ENCODE assay signal across 9 cellular contexts in the genomic region with DNA sequence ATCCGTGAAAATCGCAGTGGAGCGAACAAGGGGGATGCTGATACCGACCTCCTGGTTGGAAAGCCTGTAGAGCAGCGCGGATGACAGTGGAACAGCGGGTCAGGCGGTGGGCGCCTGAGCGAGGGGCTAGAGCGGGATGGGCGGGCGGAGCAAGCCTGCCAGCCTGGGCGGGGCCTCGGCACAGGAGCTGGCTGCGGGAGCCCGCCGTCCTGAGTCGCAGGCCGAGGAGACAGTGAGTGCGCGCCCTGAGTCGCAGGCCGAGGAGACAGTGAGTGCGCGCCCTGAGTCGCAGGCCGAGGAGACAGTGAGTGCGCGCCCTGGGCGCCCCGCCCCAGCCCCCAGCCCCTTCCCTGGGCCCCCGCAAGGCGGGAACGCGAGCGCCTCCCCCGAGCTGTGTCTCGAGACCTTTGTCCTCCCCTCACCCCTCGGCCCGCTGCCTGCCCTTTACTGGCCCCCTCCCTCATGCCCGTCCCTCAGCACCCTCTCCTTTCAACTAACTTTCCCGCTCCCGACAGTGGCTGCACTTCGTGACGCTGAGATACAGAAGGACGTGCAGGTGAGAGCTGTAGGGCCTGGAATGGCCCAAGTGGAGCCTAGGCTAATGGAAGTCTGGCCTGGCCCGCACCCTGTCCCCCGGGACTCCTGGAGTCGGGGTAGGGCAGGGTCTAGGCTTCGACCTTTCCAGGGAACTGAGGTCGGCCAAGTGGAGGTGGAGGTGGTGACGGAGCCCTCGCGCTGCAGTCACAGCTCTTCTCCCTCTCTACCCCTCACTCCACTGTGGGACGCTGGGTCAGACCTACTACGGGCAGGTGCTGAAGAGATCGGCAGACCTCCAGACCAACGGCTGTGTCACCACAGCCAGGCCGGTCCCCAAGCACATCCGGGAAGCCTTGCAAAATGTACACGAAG. TPM values are rescaled to one million over a fixed set of nuclear protein-coding genes. Genes with fewer than 3 reads are reported as not detected.
DNase-seq lines count a peak whose midpoint lies in the region; ATAC-seq and TF ChIP-seq lines count a peak whose summit lies in the region.
"Had no signal": no experiment of that assay in that cellular context is flagged by ENCODE, and none has a peak within 500 bp of the region (broad histone marks: within the 10 kb centered on the region; RNA-seq: fewer than 3 reads in every experiment).

AS3MT (plus strand) TSS at position 181 of the 909 bp plus-strand sequence; CDS start at position 304, 123 bp downstream.

- H3K9me3 ChIP-seq in CD8-positive, alpha-beta memory T cell (ENCODE audit: low read length): no peaks in the 10 kb centered on the region
- H3K9me3 ChIP-seq in parathyroid adenoma (ENCODE audit: control insufficient read depth, low read length): no peaks in the 10 kb centered on the region
- H3K9me3 ChIP-seq: neutrophil had no signal

- no peaks in the 10 kb centered on the region for H3K4me1 ChIP-seq in CD8-positive, alpha-beta memory T cell (ENCODE audit: insufficient read depth, low read length)
- H3K4me1 ChIP-seq in parathyroid adenoma: no peaks in the 10 kb centered on the region

- peaks cover 27 to 34% of the 10 kb centered on the region in 2 donors for H3K27me3 Mint-ChIP-seq in CD8-positive, alpha-beta memory T cell
- H3K27me3 Mint-ChIP-seq in activated T-cell treated with anti-CD3 and anti-CD28 coated beads, Interleukin-2, amount 50 U/mL, for 24 hours: peaks cover 23% of the 10 kb centered on the region

- no peak for TF ChIP-seq POLR2A in GM18505 (IDR thresholded peaks at IDR 0.05; ENCODE audit: borderline replicate concordance, extremely low read depth, insufficient read depth, insufficient read length)

- intact Hi-C loops in Right ventricle myocardium superior (cut with DNase I): no loop called here

- H3K4me1 Mint-ChIP-seq in CD8-positive, alpha-beta memory T cell: peaks cover 7 to 19% (median 10%) of the 10 kb centered on the region in 3 donors
- peaks cover 11% of the 10 kb centered on the region for H3K4me1 Mint-ChIP-seq in activated T-cell treated with anti-CD3 and anti-CD28 coated beads, Interleukin-2, amount 50 U/mL, for 24 hours (ENCODE audit: low read depth)

- H3K79me2 ChIP-seq in parathyroid adenoma: peaks cover 9% of the 10 kb centered on the region

- peaks cover 4 to 9% (median 8%) of the 10 kb centered on the region in 3 donors for H3K36me3 Mint-ChIP-seq in CD8-positive, alpha-beta memory T cell
- H3K36me3 Mint-ChIP-seq in activated T-cell treated with anti-CD3 and anti-CD28 coated beads, Interleukin-2, amount 50 U/mL, for 24 hours (ENCODE audit: low read depth): peaks cover 3% of the 10 kb centered on the region

- POLR2A ChIA-PET in CD8-positive, alpha-beta memory T cell (lab: Charles Lee): no interaction called here

- no peaks in the 10 kb centered on the region for H3K36me3 ChIP-seq in CD8-positive, alpha-beta memory T cell (ENCODE audit: insufficient read depth, low read length)
- no peaks in the 10 kb centered on the region for H3K36me3 ChIP-seq in parathyroid adenoma (ENCODE audit: control insufficient read depth, insufficient read depth, low read length)
- H3K36me3 ChIP-seq: neutrophil had no signal

- H3K9me3 Mint-ChIP-seq in CD8-positive, alpha-beta memory T cell: no peaks in the 10 kb centered on the region
- no peaks in the 10 kb centered on the region for H3K9me3 Mint-ChIP-seq in activated T-cell treated with anti-CD3 and anti-CD28 coated beads, Interleukin-2, amount 50 U/mL, for 24 hours

- no peak for TF ChIP-seq CTCF in parathyroid adenoma (IDR thresholded peaks at IDR 0.05)

- H3K9ac ChIP-seq in parathyroid adenoma: peak within 1 kb of the TSS; percentile 79

- H3K27ac Mint-ChIP-seq in CD8-positive, alpha-beta memory T cell: peak within 1 kb of the TSS in 1 of 8 donors; percentile 11
- no peak within 1 kb of the TSS for H3K27ac Mint-ChIP-seq in activated T-cell treated with anti-CD3 and anti-CD28 coated beads, Interleukin-2, amount 50 U/mL, for 24 hours

- peak within 1 kb of the TSS; percentile 92 for H2AFZ ChIP-seq in parathyroid adenoma

- H3K4me3 ChIP-seq in CD8-positive, alpha-beta memory T cell (ENCODE audit: low read length): no peak within 1 kb of the TSS
- peak within 1 kb of the TSS; percentile 64 for H3K4me3 ChIP-seq in parathyroid adenoma (ENCODE audit: low read depth, low read length)

- H3K27me3 ChIP-seq in CD8-positive, alpha-beta memory T cell (ENCODE audit: insufficient read depth, low read length, poor library complexity, severe bottlenecking): peaks cover 2% of the 10 kb centered on the region
- H3K27me3 ChIP-seq in parathyroid adenoma (ENCODE audit: control insufficient read depth, insufficient read depth, low read length): no peaks in the 10 kb centered on the region

- no peak for DNase-seq in CD8-positive, alpha-beta memory T cell
- DNase-seq in HuH-7.5 (ENCODE audit: low spot score) (peak; percentile 79), Right ventricle myocardium superior (peak; percentile 59)
- DNase-seq in activated T-cell treated with anti-CD3 and anti-CD28 coated beads, Interleukin-2, amount 50 U/mL, for 24 hours: peak; percentile 39

- ATAC-seq in Right ventricle myocardium superior (ENCODE audit: poor library complexity) (peak; percentile 93), HG03139 (IDR thresholded peaks at IDR 0.05; ENCODE audit: unreplicated experiment) (no peak), GM18505 (IDR thresholded peaks at IDR 0.05; ENCODE audit: unreplicated experiment) (no peak), GM19455 (IDR thresholded peaks at IDR 0.05; ENCODE audit: unreplicated experiment) (no peak)

- H3K4me2 ChIP-seq in parathyroid adenoma (ENCODE audit: low read length): peak within 1 kb of the TSS; percentile 99

- H3K27ac ChIP-seq in CD8-positive, alpha-beta memory T cell (ENCODE audit: low read depth, low read length): no peak within 1 kb of the TSS
- H3K27ac ChIP-seq in parathyroid adenoma: peak within 1 kb of the TSS; percentile 75
- H3K27ac ChIP-seq: neutrophil had no signal

- H3K4me3 Mint-ChIP-seq in CD8-positive, alpha-beta memory T cell: peak within 1 kb of the TSS in 5 of 7 donors; percentile 33 to 83 (median 53)
- peak within 1 kb of the TSS; percentile 67 for H3K4me3 Mint-ChIP-seq in activated T-cell treated with anti-CD3 and anti-CD28 coated beads, Interleukin-2, amount 50 U/mL, for 24 hours

- CTCF ChIA-PET in CD8-positive, alpha-beta memory T cell (lab: Charles Lee): no interaction called here

RNA-seq across cellular contexts. Expression of gene AS3MT, which starts in this region (rescaled TPM):
- under 1 TPM in 1 of 2 experiments, not detected in 1; 0.44 TPM for total RNA-seq in CD8-positive, alpha-beta memory T cell
- polyA plus RNA-seq in CD8-positive, alpha-beta memory T cell: not detected
- total RNA-seq in Right ventricle myocardium superior: 16.1 TPM

Comparison
In these comparisons a context has a peak if more than half of its experiments do, and no peak if none do; other contexts are left out.
1. RNA of gene AS3MT (total RNA-seq): 16.1 TPM in Right ventricle myocardium superior (single experiment); 0.44 TPM in CD8-positive, alpha-beta memory T cell; every median in the first group is over 10 times any median in the second.
2. DNase-seq: peak in HuH-7.5 (single experiment), activated T-cell treated with anti-CD3 and anti-CD28 coated beads, Interleukin-2, amount 50 U/mL, for 24 hours (single experiment) and Right ventricle myocardium superior (single experiment); none in CD8-positive, alpha-beta memory T cell (0 of 5).